In genomic region chr1:23585321-23586022, GRCh38 we compare ENCODE assay signal across 1 cellular context.
TF ChIP-seq lines count a peak whose summit lies in the region.

No MANE protein-coding gene starts in this region.

TF ChIP-seq in WTC11, 78 proteins besides CTCF, POLR2A, EP300 and RAD21 (continued from another document):
- TF ChIP-seq, protein P1, sequence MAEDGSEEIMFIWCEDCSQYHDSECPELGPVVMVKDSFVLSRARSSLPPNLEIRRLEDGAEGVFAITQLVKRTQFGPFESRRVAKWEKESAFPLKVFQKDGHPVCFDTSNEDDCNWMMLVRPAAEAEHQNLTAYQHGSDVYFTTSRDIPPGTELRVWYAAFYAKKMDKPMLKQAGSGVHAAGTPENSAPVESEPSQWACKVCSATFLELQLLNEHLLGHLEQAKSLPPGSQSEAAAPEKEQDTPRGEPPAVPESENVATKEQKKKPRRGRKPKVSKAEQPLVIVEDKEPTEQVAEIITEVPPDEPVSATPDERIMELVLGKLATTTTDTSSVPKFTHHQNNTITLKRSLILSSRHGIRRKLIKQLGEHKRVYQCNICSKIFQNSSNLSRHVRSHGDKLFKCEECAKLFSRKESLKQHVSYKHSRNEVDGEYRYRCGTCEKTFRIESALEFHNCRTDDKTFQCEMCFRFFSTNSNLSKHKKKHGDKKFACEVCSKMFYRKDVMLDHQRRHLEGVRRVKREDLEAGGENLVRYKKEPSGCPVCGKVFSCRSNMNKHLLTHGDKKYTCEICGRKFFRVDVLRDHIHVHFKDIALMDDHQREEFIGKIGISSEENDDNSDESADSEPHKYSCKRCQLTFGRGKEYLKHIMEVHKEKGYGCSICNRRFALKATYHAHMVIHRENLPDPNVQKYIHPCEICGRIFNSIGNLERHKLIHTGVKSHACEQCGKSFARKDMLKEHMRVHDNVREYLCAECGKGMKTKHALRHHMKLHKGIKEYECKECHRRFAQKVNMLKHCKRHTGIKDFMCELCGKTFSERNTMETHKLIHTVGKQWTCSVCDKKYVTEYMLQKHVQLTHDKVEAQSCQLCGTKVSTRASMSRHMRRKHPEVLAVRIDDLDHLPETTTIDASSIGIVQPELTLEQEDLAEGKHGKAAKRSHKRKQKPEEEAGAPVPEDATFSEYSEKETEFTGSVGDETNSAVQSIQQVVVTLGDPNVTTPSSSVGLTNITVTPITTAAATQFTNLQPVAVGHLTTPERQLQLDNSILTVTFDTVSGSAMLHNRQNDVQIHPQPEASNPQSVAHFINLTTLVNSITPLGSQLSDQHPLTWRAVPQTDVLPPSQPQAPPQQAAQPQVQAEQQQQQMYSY (CRISPR knock-in tag; IDR thresholded peaks at IDR 0.05): no peak
- TF ChIP-seq, protein P2, sequence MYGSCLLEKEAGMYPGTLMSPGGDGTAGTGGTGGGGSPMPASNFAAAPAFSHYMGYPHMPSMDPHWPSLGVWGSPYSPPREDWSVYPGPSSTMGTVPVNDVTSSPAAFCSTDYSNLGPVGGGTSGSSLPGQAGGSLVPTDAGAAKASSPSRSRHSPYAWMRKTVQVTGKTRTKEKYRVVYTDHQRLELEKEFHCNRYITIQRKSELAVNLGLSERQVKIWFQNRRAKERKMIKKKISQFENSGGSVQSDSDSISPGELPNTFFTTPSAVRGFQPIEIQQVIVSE (CRISPR knock-in tag; IDR thresholded peaks at IDR 0.05; ENCODE audit: borderline replicate concordance): no peak
